ENCODE assay signal across 1 cellular context in the genomic region with DNA sequence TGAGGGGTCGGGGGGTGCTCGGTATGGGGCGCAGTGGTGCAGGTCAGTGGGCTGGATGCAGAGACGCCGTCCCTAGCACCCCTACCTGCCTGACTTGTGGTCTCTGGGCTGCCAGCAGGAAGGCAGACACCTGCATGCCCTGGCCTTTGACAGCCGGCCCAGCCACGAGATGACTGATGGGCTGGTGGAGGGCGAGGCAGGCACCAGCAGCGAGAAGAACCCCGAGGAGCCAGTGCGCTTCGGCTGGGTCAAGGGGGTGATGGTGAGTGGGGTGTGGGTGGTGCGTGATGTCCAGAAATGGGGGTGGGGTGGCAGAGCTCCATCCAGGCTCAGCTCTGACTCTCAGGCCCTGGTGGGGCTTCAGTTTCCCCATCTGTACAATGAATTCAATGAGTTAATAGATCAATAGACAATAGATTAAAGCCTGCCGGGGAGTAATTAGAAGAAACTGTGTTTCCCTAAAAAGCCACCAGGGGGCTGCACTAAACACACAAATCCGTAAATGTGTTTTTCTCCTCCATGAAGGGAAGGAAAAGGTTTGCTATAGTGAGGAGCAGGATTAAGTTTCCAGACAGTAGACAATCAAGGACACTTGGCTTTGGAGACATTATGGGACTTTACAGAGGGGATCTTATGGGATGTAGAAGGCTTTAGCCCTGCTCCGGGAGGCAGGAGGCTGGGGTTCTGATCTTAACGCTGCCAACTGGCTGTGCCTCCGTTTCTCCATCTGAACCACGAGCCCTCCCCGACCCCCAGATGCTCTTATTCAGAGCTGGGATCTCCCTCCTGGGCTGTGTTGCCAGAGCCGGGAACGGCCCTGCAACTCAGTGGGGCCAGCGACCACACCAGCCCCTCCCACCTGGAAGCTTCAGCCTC.
TF ChIP-seq lines count a peak whose summit lies in the region.

No MANE protein-coding gene starts in this region.

TF ChIP-seq in WTC11, 78 proteins besides CTCF, POLR2A, EP300 and RAD21 (continued from another document):
- TF ChIP-seq, protein P1, sequence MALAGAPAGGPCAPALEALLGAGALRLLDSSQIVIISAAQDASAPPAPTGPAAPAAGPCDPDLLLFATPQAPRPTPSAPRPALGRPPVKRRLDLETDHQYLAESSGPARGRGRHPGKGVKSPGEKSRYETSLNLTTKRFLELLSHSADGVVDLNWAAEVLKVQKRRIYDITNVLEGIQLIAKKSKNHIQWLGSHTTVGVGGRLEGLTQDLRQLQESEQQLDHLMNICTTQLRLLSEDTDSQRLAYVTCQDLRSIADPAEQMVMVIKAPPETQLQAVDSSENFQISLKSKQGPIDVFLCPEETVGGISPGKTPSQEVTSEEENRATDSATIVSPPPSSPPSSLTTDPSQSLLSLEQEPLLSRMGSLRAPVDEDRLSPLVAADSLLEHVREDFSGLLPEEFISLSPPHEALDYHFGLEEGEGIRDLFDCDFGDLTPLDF (CRISPR knock-in tag; IDR thresholded peaks at IDR 0.05) = no peak
- TF ChIP-seq, protein P2, sequence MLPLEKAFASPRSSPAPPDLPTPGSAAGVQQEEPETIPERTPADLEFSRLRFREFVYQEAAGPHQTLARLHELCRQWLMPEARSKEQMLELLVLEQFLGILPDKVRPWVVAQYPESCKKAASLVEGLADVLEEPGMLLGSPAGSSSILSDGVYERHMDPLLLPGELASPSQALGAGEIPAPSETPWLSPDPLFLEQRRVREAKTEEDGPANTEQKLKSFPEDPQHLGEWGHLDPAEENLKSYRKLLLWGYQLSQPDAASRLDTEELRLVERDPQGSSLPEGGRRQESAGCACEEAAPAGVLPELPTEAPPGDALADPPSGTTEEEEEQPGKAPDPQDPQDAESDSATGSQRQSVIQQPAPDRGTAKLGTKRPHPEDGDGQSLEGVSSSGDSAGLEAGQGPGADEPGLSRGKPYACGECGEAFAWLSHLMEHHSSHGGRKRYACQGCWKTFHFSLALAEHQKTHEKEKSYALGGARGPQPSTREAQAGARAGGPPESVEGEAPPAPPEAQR (CRISPR knock-in tag; IDR thresholded peaks at IDR 0.05) = no peak
- TF ChIP-seq, protein P3, sequence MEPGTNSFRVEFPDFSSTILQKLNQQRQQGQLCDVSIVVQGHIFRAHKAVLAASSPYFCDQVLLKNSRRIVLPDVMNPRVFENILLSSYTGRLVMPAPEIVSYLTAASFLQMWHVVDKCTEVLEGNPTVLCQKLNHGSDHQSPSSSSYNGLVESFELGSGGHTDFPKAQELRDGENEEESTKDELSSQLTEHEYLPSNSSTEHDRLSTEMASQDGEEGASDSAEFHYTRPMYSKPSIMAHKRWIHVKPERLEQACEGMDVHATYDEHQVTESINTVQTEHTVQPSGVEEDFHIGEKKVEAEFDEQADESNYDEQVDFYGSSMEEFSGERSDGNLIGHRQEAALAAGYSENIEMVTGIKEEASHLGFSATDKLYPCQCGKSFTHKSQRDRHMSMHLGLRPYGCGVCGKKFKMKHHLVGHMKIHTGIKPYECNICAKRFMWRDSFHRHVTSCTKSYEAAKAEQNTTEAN (CRISPR knock-in tag; IDR thresholded peaks at IDR 0.05) = no peak
- TF ChIP-seq, protein P4, sequence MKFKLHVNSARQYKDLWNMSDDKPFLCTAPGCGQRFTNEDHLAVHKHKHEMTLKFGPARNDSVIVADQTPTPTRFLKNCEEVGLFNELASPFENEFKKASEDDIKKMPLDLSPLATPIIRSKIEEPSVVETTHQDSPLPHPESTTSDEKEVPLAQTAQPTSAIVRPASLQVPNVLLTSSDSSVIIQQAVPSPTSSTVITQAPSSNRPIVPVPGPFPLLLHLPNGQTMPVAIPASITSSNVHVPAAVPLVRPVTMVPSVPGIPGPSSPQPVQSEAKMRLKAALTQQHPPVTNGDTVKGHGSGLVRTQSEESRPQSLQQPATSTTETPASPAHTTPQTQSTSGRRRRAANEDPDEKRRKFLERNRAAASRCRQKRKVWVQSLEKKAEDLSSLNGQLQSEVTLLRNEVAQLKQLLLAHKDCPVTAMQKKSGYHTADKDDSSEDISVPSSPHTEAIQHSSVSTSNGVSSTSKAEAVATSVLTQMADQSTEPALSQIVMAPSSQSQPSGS (CRISPR knock-in tag; IDR thresholded peaks at IDR 0.05; ENCODE audit: borderline replicate concordance, low read depth) = no peak
- TF ChIP-seq, protein P5, sequence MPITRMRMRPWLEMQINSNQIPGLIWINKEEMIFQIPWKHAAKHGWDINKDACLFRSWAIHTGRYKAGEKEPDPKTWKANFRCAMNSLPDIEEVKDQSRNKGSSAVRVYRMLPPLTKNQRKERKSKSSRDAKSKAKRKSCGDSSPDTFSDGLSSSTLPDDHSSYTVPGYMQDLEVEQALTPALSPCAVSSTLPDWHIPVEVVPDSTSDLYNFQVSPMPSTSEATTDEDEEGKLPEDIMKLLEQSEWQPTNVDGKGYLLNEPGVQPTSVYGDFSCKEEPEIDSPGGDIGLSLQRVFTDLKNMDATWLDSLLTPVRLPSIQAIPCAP (CRISPR knock-in tag; IDR thresholded peaks at IDR 0.05) = no peak
